In genomic region chr17:36673068-36673467, GRCh38 we compare ENCODE assay signal across 1 cellular context.
TF ChIP-seq lines count a peak whose summit lies in the region.

No MANE protein-coding gene starts in this region.

TF ChIP-seq in HepG2, 621 proteins besides CTCF, POLR2A, EP300 and RAD21 (continued from another document):
- TF ChIP-seq ZNF609 (CRISPR knock-in tag; IDR thresholded peaks at IDR 0.05; ENCODE audit: borderline replicate concordance), result no peak
- no peak for TF ChIP-seq ARID4A (CRISPR knock-in tag; IDR thresholded peaks at IDR 0.05; ENCODE audit: borderline replicate concordance)
- TF ChIP-seq SMAD1 (CRISPR knock-in tag; IDR thresholded peaks at IDR 0.05; ENCODE audit: borderline replicate concordance, low read depth), result no peak
- TF ChIP-seq ZFP90 (CRISPR knock-in tag; IDR thresholded peaks at IDR 0.05; ENCODE audit: borderline replicate concordance), result no peak
- no peak for TF ChIP-seq ZNF280B (CRISPR knock-in tag; IDR thresholded peaks at IDR 0.05; ENCODE audit: borderline replicate concordance)
- TF ChIP-seq ZFY (CRISPR knock-in tag; IDR thresholded peaks at IDR 0.05), result no peak
- TF ChIP-seq ZNF703 (CRISPR knock-in tag; IDR thresholded peaks at IDR 0.05; ENCODE audit: borderline replicate concordance), result no peak
- TF ChIP-seq PBX2 (CRISPR knock-in tag; IDR thresholded peaks at IDR 0.05), result no peak
- no peak for TF ChIP-seq ZNF503 (CRISPR knock-in tag; IDR thresholded peaks at IDR 0.05)
- no peak for TF ChIP-seq KDM2A (CRISPR knock-in tag; IDR thresholded peaks at IDR 0.05; ENCODE audit: borderline replicate concordance, low read depth)
- no peak for TF ChIP-seq RBFOX2 (IDR thresholded peaks at IDR 0.05; ENCODE audit: low read depth, low read length)
- no peak for TF ChIP-seq RNF219 (CRISPR knock-in tag; IDR thresholded peaks at IDR 0.05)
